In the genomic region with DNA sequence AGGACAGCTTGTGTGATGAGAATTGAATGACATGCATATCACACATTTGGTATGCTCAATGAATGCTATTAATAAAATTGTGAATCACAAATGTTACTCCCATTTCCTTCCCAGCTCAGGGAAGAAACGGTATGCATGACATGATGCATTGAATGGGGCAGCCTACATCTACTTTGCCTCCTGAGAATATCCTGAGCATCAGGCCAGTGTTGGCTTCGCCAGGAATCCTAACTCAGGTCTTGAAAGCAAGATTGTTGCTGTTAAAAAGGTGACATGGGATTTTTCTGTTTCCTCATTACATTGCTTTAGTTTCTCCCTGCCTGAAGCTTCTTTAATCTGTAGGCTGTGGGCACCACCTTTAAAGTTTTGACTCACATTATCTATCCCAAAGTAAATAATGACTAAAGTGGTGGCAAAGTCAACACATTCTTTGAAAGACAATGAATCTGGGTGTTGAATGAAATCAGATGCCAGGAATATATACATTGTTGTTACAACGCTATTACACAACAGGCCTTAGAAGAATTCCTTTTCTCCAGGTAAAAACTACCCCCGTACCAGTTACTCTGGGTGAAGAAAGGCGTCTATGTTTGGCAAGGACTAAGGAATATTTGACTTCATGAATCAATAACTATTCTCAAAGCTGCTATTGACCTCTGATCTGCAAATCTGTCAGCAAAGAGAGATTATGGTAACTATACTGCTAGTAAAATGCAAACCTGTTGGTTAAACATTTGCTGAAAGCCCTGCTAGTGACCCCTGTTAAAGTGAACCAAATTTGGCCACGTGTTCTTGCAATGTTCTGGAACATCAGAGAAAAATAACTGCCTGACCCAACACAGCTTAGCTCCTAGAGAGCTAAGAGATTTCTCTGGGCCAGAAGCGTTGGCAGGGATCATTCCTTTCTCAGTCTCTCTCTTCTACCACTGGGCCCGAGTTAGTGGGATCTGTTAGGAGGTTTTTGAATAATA, we compare ENCODE assay signal across 12 cellular contexts. TPM values are rescaled to one million over a fixed set of nuclear protein-coding genes. Genes with fewer than 3 reads are reported as not detected.
DNase-seq lines count a peak whose midpoint lies in the region; ATAC-seq, FAIRE-seq and TF ChIP-seq lines count a peak whose summit lies in the region.
"Had no signal": no experiment of that assay in that cellular context is flagged by ENCODE, and none has a peak within 500 bp of the region (broad histone marks: within the 10 kb centered on the region; RNA-seq: fewer than 3 reads in every experiment).

No MANE protein-coding gene starts in this region.

- ATAC-seq in RWPE2 (ENCODE audit: low read depth) (peak; percentile 90), GM19395 (IDR thresholded peaks at IDR 0.05; ENCODE audit: unreplicated experiment) (no peak)
- no peak for ATAC-seq in stimulated activated naive B cell treated with anti-CD40 and anti-IgM and Interleukin-4, amounts not matched to agents 10 μg/mL and 1 μg/mL and 100 μg/mL, for 72 hours (replicated peaks)
- ATAC-seq: activated CD4-positive, CD25-positive, alpha-beta regulatory T cell treated with anti-CD3 and anti-CD28 coated beads, Interleukin-2, amount 50 U/mL, for 24 hours had no signal

- H3K4me1 Mint-ChIP-seq in stimulated activated naive B cell treated with anti-CD40 and anti-IgM and Interleukin-4, amounts not matched to agents 10 μg/mL and 1 μg/mL and 100 μg/mL, for 72 hours, result peaks cover 12 to 27% of the 10 kb centered on the region in 2 donors

- DNase-seq in A172 (ENCODE audit: low spot score) (peak; percentile 27), HCEC 1CT (peak; percentile 42), RWPE2 (ENCODE audit: low spot score) (no peak), kidney (no peak), UCSD-AML1 (lab: John Stamatoyannopoulos, UW; ENCODE audit: unreplicated experiment) (no peak), right atrium auricular region (ENCODE audit: low spot score) (no peak)
- DNase-seq in stimulated activated naive B cell treated with anti-CD40 and anti-IgM and Interleukin-4, amounts not matched to agents 10 μg/mL and 1 μg/mL and 100 μg/mL, for 72 hours, result no peak
- DNase-seq: NCI-H2081; Right ventricle myocardium superior; stimulated activated CD4-positive, alpha-beta T cell treated with anti-CD3 and anti-CD28 coated beads, Interleukin-4, amount 100 ng/mL, for 24 hours had no signal

- H3K27ac ChIP-seq in RWPE2 (ENCODE audit: poor library complexity, severe bottlenecking), result peak overlapping the region; percentile 56
- peak overlapping the region; percentile 51 to 52 for H3K27ac ChIP-seq in kidney (ENCODE audit: low read depth in 2 of 2, low read length in 2 of 2)
- H3K27ac ChIP-seq in right atrium auricular region, result no peak overlapping the region

- H3K27me3 ChIP-seq in RWPE2 (ENCODE audit: insufficient read depth, poor library complexity, severe bottlenecking) (no peaks in the 10 kb centered on the region), right atrium auricular region (no peaks in the 10 kb centered on the region)

- H3K9me3 Mint-ChIP-seq in stimulated activated naive B cell treated with anti-CD40 and anti-IgM and Interleukin-4, amounts not matched to agents 10 μg/mL and 1 μg/mL and 100 μg/mL, for 72 hours, result peaks cover 4% of the 10 kb centered on the region in 2 donors

- H3K36me3 Mint-ChIP-seq in stimulated activated naive B cell treated with anti-CD40 and anti-IgM and Interleukin-4, amounts not matched to agents 10 μg/mL and 1 μg/mL and 100 μg/mL, for 72 hours, result peaks cover 0 to 4% of the 10 kb centered on the region in 2 donors

- H3K4me1 ChIP-seq in RWPE2 (ENCODE audit: insufficient read depth, poor library complexity, severe bottlenecking) (peaks cover 20% of the 10 kb centered on the region), kidney (ENCODE audit: control insufficient read depth in 1 of 2, insufficient read depth in 1 of 2, low read depth in 1 of 2, low read length in 2 of 2) (peaks cover 4% of the 10 kb centered on the region in 2 donors), right atrium auricular region (no peaks in the 10 kb centered on the region)

- intact Hi-C loops in kidney (cut with DNase I), result no loop called here

- no peak overlapping the region for H3K9ac ChIP-seq in kidney (ENCODE audit: low read length in 2 of 2)

- TF ChIP-seq CTCF in RWPE2 (IDR thresholded peaks at IDR 0.05; ENCODE audit: poor library complexity, severe bottlenecking), result no peak
- TF ChIP-seq CTCF in kidney (IDR thresholded peaks at IDR 0.05; ENCODE audit: borderline replicate concordance, extremely low read depth, insufficient read depth), result no peak
- TF ChIP-seq CTCF in right atrium auricular region (IDR thresholded peaks at IDR 0.05), result no peak

- H3K27me3 Mint-ChIP-seq in stimulated activated naive B cell treated with anti-CD40 and anti-IgM and Interleukin-4, amounts not matched to agents 10 μg/mL and 1 μg/mL and 100 μg/mL, for 72 hours, result peaks cover 14 to 19% of the 10 kb centered on the region in 2 donors

- H3K4me3 ChIP-seq in RWPE2 (ENCODE audit: severe bottlenecking) (no peak overlapping the region), kidney (ENCODE audit: low read length in 2 of 2) (no peak overlapping the region), right atrium auricular region (no peak overlapping the region)

- FAIRE-seq in kidney (lab: Jason Lieb, UNC), result peak; percentile 54

- no peak overlapping the region for H3K4me3 Mint-ChIP-seq in stimulated activated naive B cell treated with anti-CD40 and anti-IgM and Interleukin-4, amounts not matched to agents 10 μg/mL and 1 μg/mL and 100 μg/mL, for 72 hours

- no peak overlapping the region for H3K27ac Mint-ChIP-seq in stimulated activated naive B cell treated with anti-CD40 and anti-IgM and Interleukin-4, amounts not matched to agents 10 μg/mL and 1 μg/mL and 100 μg/mL, for 72 hours

- H3K36me3 ChIP-seq in RWPE2 (ENCODE audit: low read depth), result no peaks in the 10 kb centered on the region
- H3K36me3 ChIP-seq in kidney (ENCODE audit: control insufficient read depth in 1 of 2, insufficient read depth in 2 of 2, low read length in 2 of 2), result no peaks in the 10 kb centered on the region
- no peaks in the 10 kb centered on the region for H3K36me3 ChIP-seq in right atrium auricular region

- no peaks in the 10 kb centered on the region for H3K9me3 ChIP-seq in RWPE2 (ENCODE audit: severe bottlenecking)
- H3K9me3 ChIP-seq in kidney (ENCODE audit: control insufficient read depth in 1 of 2, low read length in 2 of 2), result peaks cover 0 to 4% of the 10 kb centered on the region in 2 donors
- peaks cover 0 to 8% of the 10 kb centered on the region in 2 donors for H3K9me3 ChIP-seq in right atrium auricular region

RNA-seq across cellular contexts. Expression of a gene that starts 30.5 kb away (rescaled TPM):
- total RNA-seq in A172 (2014; rRNA removed; shearing (Covaris generic)), result 8.1 and 16.8 TPM in 2 replicates
- total RNA-seq in kidney (90.8 TPM), right atrium auricular region (10 to 100 TPM; 45.0 to 68.0 TPM)
- polyA plus RNA-seq in kidney (ENCODE audit: insufficient read depth, low read depth, low replicate concordance), result 95.7 TPM

Comparison
In these comparisons a context has a peak if more than half of its experiments do, and no peak if none do; other contexts are left out.
1. DNase-seq: peak in A172 (single experiment) and HCEC 1CT (single experiment); none in RWPE2 (single experiment), kidney (single experiment), UCSD-AML1 (single experiment), right atrium auricular region (single experiment) and stimulated activated naive B cell treated with anti-CD40 and anti-IgM and Interleukin-4, amounts not matched to agents 10 μg/mL and 1 μg/mL and 100 μg/mL, for 72 hours (single experiment).
2. H3K27ac ChIP-seq: peak in RWPE2 (single experiment) and kidney (2 of 2); none in right atrium auricular region (0 of 2).